In the genomic region with DNA sequence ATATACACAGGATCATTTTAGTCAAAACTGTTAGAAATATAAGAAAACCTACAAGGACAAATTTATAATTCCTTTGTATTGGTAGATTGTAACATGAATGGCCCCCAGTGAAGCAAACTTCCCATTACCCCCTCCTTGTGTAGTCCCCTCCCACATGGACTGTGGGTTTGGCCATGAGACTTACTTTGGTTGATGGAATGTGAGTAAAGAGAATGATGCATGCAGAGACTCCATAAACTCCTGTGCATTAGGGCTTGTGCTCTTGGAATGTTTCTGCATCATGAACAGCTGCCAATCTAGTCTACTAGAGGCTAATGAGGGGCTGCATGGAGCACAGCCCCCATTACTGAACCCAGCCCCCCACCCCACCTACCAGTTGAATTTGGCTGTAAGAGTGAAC, we compare ENCODE assay signal across 1 cellular context.
TF ChIP-seq lines count a peak whose summit lies in the region.

No MANE protein-coding gene starts in this region.

TF ChIP-seq in HepG2, 621 proteins besides CTCF, POLR2A, EP300 and RAD21:
- no peak for TF ChIP-seq HOXA3 (CRISPR knock-in tag; IDR thresholded peaks at IDR 0.05)
- TF ChIP-seq SNAPC5 (CRISPR knock-in tag; IDR thresholded peaks at IDR 0.05; ENCODE audit: borderline replicate concordance): no peak
- TF ChIP-seq, protein P1, sequence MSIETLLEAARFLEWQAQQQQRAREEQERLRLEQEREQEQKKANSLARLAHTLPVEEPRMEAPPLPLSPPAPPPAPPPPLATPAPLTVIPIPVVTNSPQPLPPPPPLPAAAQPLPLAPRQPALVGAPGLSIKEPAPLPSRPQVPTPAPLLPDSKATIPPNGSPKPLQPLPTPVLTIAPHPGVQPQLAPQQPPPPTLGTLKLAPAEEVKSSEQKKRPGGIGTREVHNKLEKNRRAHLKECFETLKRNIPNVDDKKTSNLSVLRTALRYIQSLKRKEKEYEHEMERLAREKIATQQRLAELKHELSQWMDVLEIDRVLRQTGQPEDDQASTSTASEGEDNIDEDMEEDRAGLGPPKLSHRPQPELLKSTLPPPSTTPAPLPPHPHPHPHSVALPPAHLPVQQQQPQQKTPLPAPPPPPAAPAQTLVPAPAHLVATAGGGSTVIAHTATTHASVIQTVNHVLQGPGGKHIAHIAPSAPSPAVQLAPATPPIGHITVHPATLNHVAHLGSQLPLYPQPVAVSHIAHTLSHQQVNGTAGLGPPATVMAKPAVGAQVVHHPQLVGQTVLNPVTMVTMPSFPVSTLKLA (IDR thresholded peaks at IDR 0.05): peak; percentile 43; the same call in 1 of the 2 replicates
TF ChIP-seq in HepG2: peak in this region for 1.
